ENCODE assay signal across 8 cellular contexts in genomic region chr19:10000171-10000826, GRCh38. TPM values are rescaled to one million over a fixed set of nuclear protein-coding genes. Genes with fewer than 3 reads are reported as not detected.
DNase-seq lines count a peak whose midpoint lies in the region; ATAC-seq and TF ChIP-seq lines count a peak whose summit lies in the region.

No MANE protein-coding gene starts in this region.

- H3K4me3 ChIP-seq in choroid plexus epithelial cell (ENCODE audit: low read depth, low read length): no peak overlapping the region
- H3K4me3 ChIP-seq in lung: no peak overlapping the region

- peak; percentile 92 for TF ChIP-seq CTCF in choroid plexus epithelial cell (conservative IDR thresholded peaks at IDR 0.05; ENCODE audit: low read depth, low read length)
- TF ChIP-seq CTCF in lung (IDR thresholded peaks at IDR 0.05; ENCODE audit: control extremely low read depth, extremely low read depth): peak; percentile 39

- peaks cover 0 to 2% of the 10 kb centered on the region in 2 donors for H3K4me1 ChIP-seq in lung (ENCODE audit: control insufficient read depth in 2 of 2, insufficient read depth in 2 of 2, low read length in 2 of 2)

- peaks cover 0 to 4% of the 10 kb centered on the region in 2 donors for H3K9me3 ChIP-seq in lung (ENCODE audit: control insufficient read depth in 2 of 2, insufficient read depth in 1 of 2, low read length in 1 of 2)

- peaks cover 0 to 1% of the 10 kb centered on the region in 2 donors for H3K36me3 ChIP-seq in lung (ENCODE audit: control insufficient read depth in 2 of 2, insufficient read depth in 2 of 2, low read length in 2 of 2)

- 10 to 11% methylated on average over 16 of the region's 16 CpGs for WGBS in lung, 2 donors

- peak; percentile 20 to 54 for DNase-seq in SHP77 (lab: John Stamatoyannopoulos, UW)
- no peak for DNase-seq in SHP77 treated with DMSO at 0.1 percent for 48 hours (lab: John Stamatoyannopoulos, UW)
- peak; percentile 7 for DNase-seq in NCI-H2029 treated with DMSO at 0.1 percent for 48 hours (lab: John Stamatoyannopoulos, UW)
- peak; percentile 79 for DNase-seq in activated CD4-positive, alpha-beta T cell treated with anti-CD3 and anti-CD28 coated beads for 48 hours
- DNase-seq in choroid plexus epithelial cell (ENCODE audit: low read depth): peak; percentile 73
- DNase-seq in lung (ENCODE audit: low spot score): peak; percentile 51
- DNase-seq in stimulated activated CD8-positive, alpha-beta memory T cell treated with anti-CD3 and anti-CD28 coated beads, Interleukin-2, amount 100 ng/mL, for 48 hours (ENCODE audit: low read depth in 2 of 2): peak; percentile 50 to 52

- H3K27me3 ChIP-seq in lung (ENCODE audit: control insufficient read depth, insufficient read depth): no peaks in the 10 kb centered on the region

- ATAC-seq in lung (ENCODE audit: insufficient read depth, low FRiP score) (no peak), HG03175 (IDR thresholded peaks at IDR 0.05; ENCODE audit: unreplicated experiment) (no peak)

- H3K27ac ChIP-seq in lung (ENCODE audit: low read depth in 1 of 2, low read length in 1 of 2): no peak overlapping the region

RNA-seq across cellular contexts. Expression of gene COL5A3, which starts 10.0 kb away (rescaled TPM):
- 10 to 100 TPM; 10.3 to 15.1 TPM for total RNA-seq in lung
- polyA plus RNA-seq in lung: 10 to 100 TPM in 1 of 2 donors, 1 to 10 TPM in 1; 8.4 to 10.7 TPM

RNA-seq across cellular contexts. Expression of gene RDH8, which starts 13.0 kb away (rescaled TPM):
- not detected for total RNA-seq in lung
- polyA plus RNA-seq in lung: not detected
